Comparison of ENCODE assay signal across 1 cellular context in the genomic region with DNA sequence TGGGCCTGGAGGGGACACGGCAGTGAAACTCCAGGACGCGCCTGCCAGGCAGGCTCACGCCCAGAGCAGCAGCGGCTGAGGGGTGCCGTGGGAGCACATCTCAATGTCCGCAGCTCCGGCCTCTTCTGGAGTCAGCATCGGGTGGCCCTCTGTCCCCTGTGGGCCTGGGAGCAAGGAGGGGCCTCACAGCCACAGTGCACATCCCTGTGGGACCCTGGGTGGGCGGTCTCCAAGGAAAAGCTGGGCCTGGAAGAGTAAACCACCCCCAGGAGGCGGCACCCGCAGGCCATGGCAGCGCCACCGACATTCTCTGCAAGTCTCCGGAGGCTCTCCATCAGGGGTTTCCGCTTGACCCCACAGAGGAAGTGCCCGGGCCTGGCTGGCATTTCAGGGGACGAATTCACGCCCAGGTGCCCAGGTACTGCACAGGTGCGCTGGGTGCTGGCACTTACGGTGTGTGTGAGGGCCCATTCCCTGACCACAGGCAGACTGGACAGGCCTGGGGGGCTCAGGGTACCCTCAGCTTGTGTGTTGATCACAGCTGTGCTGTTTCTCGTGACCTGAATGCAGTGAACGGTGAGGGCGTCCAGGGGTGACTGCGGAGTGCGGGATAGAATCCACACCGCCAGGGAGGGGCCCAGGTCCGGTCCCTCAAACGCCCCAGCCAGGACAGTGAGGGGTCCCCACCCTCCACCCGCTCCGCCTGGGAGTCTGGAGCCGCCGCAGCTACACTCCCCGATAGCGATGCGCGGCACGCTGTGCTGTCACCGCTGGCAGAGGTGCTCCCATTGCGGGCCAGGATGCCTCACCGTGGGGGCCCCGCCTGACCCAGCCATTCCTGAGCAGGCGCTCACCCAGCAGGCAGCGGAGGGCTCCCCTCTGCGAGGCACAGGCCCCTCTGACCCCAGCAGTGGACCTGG.
TF ChIP-seq lines count a peak whose summit lies in the region.

No MANE protein-coding gene starts in this region.

TF ChIP-seq in HCT116, 20 proteins besides CTCF, POLR2A, EP300 and RAD21:
- TF ChIP-seq, protein P1, sequence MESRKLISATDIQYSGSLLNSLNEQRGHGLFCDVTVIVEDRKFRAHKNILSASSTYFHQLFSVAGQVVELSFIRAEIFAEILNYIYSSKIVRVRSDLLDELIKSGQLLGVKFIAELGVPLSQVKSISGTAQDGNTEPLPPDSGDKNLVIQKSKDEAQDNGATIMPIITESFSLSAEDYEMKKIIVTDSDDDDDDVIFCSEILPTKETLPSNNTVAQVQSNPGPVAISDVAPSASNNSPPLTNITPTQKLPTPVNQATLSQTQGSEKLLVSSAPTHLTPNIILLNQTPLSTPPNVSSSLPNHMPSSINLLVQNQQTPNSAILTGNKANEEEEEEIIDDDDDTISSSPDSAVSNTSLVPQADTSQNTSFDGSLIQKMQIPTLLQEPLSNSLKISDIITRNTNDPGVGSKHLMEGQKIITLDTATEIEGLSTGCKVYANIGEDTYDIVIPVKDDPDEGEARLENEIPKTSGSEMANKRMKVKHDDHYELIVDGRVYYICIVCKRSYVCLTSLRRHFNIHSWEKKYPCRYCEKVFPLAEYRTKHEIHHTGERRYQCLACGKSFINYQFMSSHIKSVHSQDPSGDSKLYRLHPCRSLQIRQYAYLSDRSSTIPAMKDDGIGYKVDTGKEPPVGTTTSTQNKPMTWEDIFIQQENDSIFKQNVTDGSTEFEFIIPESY (IDR thresholded peaks at IDR 0.05; ENCODE audit: extremely low read depth, insufficient replicate concordance, low read length) = no peak
- TF ChIP-seq SRF (IDR thresholded peaks at IDR 0.05; ENCODE audit: low read depth) = no peak
- TF ChIP-seq CEBPB (IDR thresholded peaks at IDR 0.05; ENCODE audit: low read depth) = no peak
- no peak for TF ChIP-seq YY1 (IDR thresholded peaks at IDR 0.05; ENCODE audit: extremely low read depth, insufficient replicate concordance, low read depth, low read length)
- no peak for TF ChIP-seq FOSL1 (IDR thresholded peaks at IDR 0.05; ENCODE audit: low read depth)
- no peak for TF ChIP-seq SP1 (IDR thresholded peaks at IDR 0.05; ENCODE audit: low read depth)
- no peak for TF ChIP-seq EGR1 (IDR thresholded peaks at IDR 0.05; ENCODE audit: low read depth)
- TF ChIP-seq, protein P2, sequence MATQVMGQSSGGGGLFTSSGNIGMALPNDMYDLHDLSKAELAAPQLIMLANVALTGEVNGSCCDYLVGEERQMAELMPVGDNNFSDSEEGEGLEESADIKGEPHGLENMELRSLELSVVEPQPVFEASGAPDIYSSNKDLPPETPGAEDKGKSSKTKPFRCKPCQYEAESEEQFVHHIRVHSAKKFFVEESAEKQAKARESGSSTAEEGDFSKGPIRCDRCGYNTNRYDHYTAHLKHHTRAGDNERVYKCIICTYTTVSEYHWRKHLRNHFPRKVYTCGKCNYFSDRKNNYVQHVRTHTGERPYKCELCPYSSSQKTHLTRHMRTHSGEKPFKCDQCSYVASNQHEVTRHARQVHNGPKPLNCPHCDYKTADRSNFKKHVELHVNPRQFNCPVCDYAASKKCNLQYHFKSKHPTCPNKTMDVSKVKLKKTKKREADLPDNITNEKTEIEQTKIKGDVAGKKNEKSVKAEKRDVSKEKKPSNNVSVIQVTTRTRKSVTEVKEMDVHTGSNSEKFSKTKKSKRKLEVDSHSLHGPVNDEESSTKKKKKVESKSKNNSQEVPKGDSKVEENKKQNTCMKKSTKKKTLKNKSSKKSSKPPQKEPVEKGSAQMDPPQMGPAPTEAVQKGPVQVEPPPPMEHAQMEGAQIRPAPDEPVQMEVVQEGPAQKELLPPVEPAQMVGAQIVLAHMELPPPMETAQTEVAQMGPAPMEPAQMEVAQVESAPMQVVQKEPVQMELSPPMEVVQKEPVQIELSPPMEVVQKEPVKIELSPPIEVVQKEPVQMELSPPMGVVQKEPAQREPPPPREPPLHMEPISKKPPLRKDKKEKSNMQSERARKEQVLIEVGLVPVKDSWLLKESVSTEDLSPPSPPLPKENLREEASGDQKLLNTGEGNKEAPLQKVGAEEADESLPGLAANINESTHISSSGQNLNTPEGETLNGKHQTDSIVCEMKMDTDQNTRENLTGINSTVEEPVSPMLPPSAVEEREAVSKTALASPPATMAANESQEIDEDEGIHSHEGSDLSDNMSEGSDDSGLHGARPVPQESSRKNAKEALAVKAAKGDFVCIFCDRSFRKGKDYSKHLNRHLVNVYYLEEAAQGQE (IDR thresholded peaks at IDR 0.05; ENCODE audit: low read depth) = no peak
- TF ChIP-seq ZNF274 (IDR thresholded peaks at IDR 0.05; ENCODE audit: low read depth, low read length) = no peak
- no peak for TF ChIP-seq EZH2phosphoT487 (IDR thresholded peaks at IDR 0.05; ENCODE audit: borderline replicate concordance)
- TF ChIP-seq EZH2 (IDR thresholded peaks at IDR 0.05) = no peak
- TF ChIP-seq, protein P3, sequence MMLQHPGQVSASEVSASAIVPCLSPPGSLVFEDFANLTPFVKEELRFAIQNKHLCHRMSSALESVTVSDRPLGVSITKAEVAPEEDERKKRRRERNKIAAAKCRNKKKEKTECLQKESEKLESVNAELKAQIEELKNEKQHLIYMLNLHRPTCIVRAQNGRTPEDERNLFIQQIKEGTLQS (IDR thresholded peaks at IDR 0.05) = no peak
